1 cellular context compared by ENCODE assay signal in genomic region chr2:189542145-189542882, GRCh38.
TF ChIP-seq lines count a peak whose summit lies in the region.

No MANE protein-coding gene starts in this region.

TF ChIP-seq in HepG2, 621 proteins besides CTCF, POLR2A, EP300 and RAD21 (continued from another document):
- TF ChIP-seq ZNF362 (CRISPR knock-in tag; IDR thresholded peaks at IDR 0.05; ENCODE audit: borderline replicate concordance) = peak; percentile 14; the same call in 1 of the 2 replicates
- TF ChIP-seq DMTF1 (CRISPR knock-in tag; IDR thresholded peaks at IDR 0.05) = no peak
- TF ChIP-seq THAP11 (CRISPR knock-in tag; IDR thresholded peaks at IDR 0.05) = peak; percentile 30; the same call in 1 of the 2 replicates
- TF ChIP-seq ZNF281 (CRISPR knock-in tag; IDR thresholded peaks at IDR 0.05; ENCODE audit: borderline replicate concordance) = no peak
- TF ChIP-seq HIVEP1 (CRISPR knock-in tag; IDR thresholded peaks at IDR 0.05) = no peak
- TF ChIP-seq ZMYM4 (CRISPR knock-in tag; IDR thresholded peaks at IDR 0.05) = peak; percentile 13; the same call in 1 of the 2 replicates
- no peak for TF ChIP-seq RARG (CRISPR knock-in tag; IDR thresholded peaks at IDR 0.05; ENCODE audit: low read depth)
- TF ChIP-seq CCDC6 (CRISPR knock-in tag; IDR thresholded peaks at IDR 0.05) = 0 out of 2 replicates have a peak, but pooled peaks have one; percentile 26
- 0 out of 2 replicates have a peak, but pooled peaks have one; percentile 39 for TF ChIP-seq POGZ (CRISPR knock-in tag; IDR thresholded peaks at IDR 0.05)
- 0 out of 2 replicates have a peak, but pooled peaks have one; percentile 29 for TF ChIP-seq ZNF430 (CRISPR knock-in tag; IDR thresholded peaks at IDR 0.05)
- peak; percentile 49; the same call in 1 of the 2 replicates for TF ChIP-seq ZNF441 (CRISPR knock-in tag; IDR thresholded peaks at IDR 0.05; ENCODE audit: borderline replicate concordance)
- peak; percentile 94 for TF ChIP-seq MAX (IDR thresholded peaks at IDR 0.05)
- peak; percentile 61 for TF ChIP-seq RARA (CRISPR knock-in tag; IDR thresholded peaks at IDR 0.05)
- TF ChIP-seq JUND (CRISPR knock-in tag; IDR thresholded peaks at IDR 0.05) = peak; percentile 47; the same call in 1 of the 2 replicates
- peak; percentile 65; the same call in 1 of the 2 replicates for TF ChIP-seq ARNT (IDR thresholded peaks at IDR 0.05)
- TF ChIP-seq FOXK1 (CRISPR knock-in tag; IDR thresholded peaks at IDR 0.05; ENCODE audit: borderline replicate concordance, low read depth) = peak; percentile 23; the same call in 1 of the 2 replicates
- TF ChIP-seq GATAD2A (CRISPR knock-in tag; IDR thresholded peaks at IDR 0.05) = peak; percentile 44; the same call in 1 of the 2 replicates
